1 cellular context compared by ENCODE assay signal in the genomic region with DNA sequence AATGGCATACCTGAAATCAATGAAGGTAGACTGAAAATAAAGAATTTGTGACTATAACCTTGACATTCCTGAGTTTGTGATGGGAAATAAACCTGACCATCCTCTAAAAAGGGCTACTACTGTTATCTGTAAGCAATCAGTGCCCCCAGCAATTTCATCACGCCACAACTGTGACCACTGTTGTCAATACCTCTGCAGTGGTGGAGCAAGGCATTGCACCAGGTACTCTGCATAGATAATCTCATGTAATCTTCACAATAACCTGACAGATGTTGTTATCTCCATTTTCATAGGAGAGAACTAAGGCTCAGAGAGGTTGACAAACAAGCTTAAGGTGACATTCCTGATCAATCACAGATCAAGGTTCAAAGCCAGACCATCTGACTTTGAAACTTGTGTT.
TF ChIP-seq lines count a peak whose summit lies in the region.

No MANE protein-coding gene starts in this region.

TF ChIP-seq in GM23338, 12 proteins besides CTCF, POLR2A, EP300 and RAD21:
- TF ChIP-seq NANOG (IDR thresholded peaks at IDR 0.05; ENCODE audit: borderline replicate concordance) = no peak
- no peak for TF ChIP-seq POLR2AphosphoS5 (IDR thresholded peaks at IDR 0.05; ENCODE audit: low read depth)
- no peak for TF ChIP-seq REST (IDR thresholded peaks at IDR 0.05; ENCODE audit: unreplicated experiment)
- TF ChIP-seq EZH2phosphoT487 (IDR thresholded peaks at IDR 0.05; ENCODE audit: unreplicated experiment) = no peak
- TF ChIP-seq CREB1 (CRISPR knock-in tag; IDR thresholded peaks at IDR 0.05; ENCODE audit: low read depth) = no peak
- TF ChIP-seq, protein P1, sequence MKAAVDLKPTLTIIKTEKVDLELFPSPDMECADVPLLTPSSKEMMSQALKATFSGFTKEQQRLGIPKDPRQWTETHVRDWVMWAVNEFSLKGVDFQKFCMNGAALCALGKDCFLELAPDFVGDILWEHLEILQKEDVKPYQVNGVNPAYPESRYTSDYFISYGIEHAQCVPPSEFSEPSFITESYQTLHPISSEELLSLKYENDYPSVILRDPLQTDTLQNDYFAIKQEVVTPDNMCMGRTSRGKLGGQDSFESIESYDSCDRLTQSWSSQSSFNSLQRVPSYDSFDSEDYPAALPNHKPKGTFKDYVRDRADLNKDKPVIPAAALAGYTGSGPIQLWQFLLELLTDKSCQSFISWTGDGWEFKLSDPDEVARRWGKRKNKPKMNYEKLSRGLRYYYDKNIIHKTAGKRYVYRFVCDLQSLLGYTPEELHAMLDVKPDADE (IDR thresholded peaks at IDR 0.05) = no peak
- no peak for TF ChIP-seq EZH2 (IDR thresholded peaks at IDR 0.05; ENCODE audit: low read depth, unreplicated experiment)
- TF ChIP-seq ZNF331 (CRISPR knock-in tag; IDR thresholded peaks at IDR 0.05; ENCODE audit: low read depth) = no peak
- no peak for TF ChIP-seq JUNB (IDR thresholded peaks at IDR 0.05; ENCODE audit: unreplicated experiment)
